In the genomic region with DNA sequence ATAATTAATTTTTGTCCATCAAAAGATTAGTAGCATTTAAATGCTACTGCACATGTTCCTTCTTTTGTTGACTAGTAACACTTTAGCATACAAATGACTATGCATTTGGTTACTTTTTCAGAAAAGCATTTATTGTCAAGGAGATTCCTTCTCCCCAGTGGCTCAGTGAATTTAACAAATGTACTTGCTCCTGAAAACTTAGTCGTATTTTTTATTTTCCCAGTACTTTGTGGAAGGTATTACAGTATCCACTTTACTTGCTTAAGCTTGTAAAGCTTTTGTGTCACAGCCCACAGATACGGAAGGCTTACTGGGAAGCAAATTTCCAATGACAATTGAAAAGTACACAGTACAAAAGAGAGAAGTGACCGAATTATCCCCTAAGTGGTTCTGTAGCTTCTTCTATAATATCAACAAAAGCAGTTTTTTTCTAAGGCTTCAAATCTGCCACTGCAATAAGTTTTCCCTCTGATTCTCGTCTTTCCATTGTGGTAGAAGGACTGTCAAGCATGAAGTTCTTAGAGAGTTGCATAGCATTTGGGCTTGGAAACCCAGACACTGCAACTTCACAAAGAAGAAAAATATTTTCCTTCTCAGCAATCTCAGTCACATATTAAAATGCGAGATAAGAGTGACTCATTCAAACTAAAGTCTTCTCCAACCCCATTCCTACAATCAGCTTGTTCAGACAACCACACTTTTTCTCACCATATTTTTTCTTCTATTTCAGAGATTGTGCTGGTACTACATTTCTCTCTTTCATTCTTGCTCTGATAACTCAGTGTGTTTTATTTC, we compare ENCODE assay signal across 20 cellular contexts.
"Had no signal": no experiment of that assay in that cellular context is flagged by ENCODE, and none has a peak within 500 bp of the region (broad histone marks: within the 10 kb centered on the region; RNA-seq: fewer than 3 reads in every experiment).

No MANE protein-coding gene starts in this region.

- H3K27ac ChIP-seq: dorsolateral prefrontal cortex, lower lobe of right lung, tibial artery had no signal

- FAIRE-seq: colon, keratinocyte had no signal

- ATAC-seq: activated CD4-positive, CD25-positive, alpha-beta regulatory T cell treated with anti-CD3 and anti-CD28 coated beads, Interleukin-2, amount 50 U/mL, for 24 hours; activated CD8-positive, alpha-beta T cell treated with anti-CD3 and anti-CD28 coated beads, Interleukin-2, amount 10 ng/mL, durations not matched to agents 7 days and 5 days; lower lobe of right lung; natural killer cell had no signal

- DNase-seq: activated CD4-positive, alpha-beta T cell treated with anti-CD3 and anti-CD28 coated beads, Interleukin-2, amount 10 ng/mL, durations not matched to agents 7 days and 5 days; activated CD8-positive, alpha-beta T cell treated with anti-CD3 and anti-CD28 coated beads, Interleukin-2, amount 10 ng/mL, durations not matched to agents 7 days and 5 days; activated effector memory CD4-positive, alpha-beta T cell treated with anti-CD3 and anti-CD28 coated beads, Interleukin-2, amount 50 U/mL, for 16 hours; activated naive CD4-positive, alpha-beta T cell treated with anti-CD3 and anti-CD28 coated beads, Interleukin-2, amount 50 U/mL, for 16 hours; activated T-cell treated with anti-CD3 and anti-CD28 coated beads, Interleukin-2, amount 50 U/mL, for 48 hours; dorsolateral prefrontal cortex; foreskin melanocyte; glutamatergic neuron; hypothalamus; lower lobe of right lung; natural killer cell; nucleus accumbens; posterior cingulate gyrus; stimulated activated CD4-positive, alpha-beta T cell treated with anti-CD3 and anti-CD28 coated beads, Interleukin-2, amount 100 ng/mL, for 24 hours; stimulated activated naive CD4-positive, alpha-beta T cell treated with Interleukin-2 at 50 U/mL for 16 hours; substantia nigra; tibial artery had no signal

- H3K4me1 Mint-ChIP-seq: activated CD4-positive, alpha-beta T cell treated with anti-CD3 and anti-CD28 coated beads, Interleukin-2, amount 10 ng/mL, durations not matched to agents 7 days and 5 days; natural killer cell had no signal

- H3K27me3 ChIP-seq: dorsolateral prefrontal cortex, tibial artery had no signal

- H3K4me1 ChIP-seq: lower lobe of right lung, tibial artery had no signal

- H3K27me3 Mint-ChIP-seq: activated CD4-positive, alpha-beta T cell treated with anti-CD3 and anti-CD28 coated beads, Interleukin-2, amount 10 ng/mL, durations not matched to agents 7 days and 5 days had no signal

- H3K9me3 ChIP-seq: tibial artery had no signal

- H3K36me3 ChIP-seq: lower lobe of right lung, tibial artery had no signal

- H3K4me3 ChIP-seq: dorsolateral prefrontal cortex, lower lobe of right lung, tibial artery had no signal

- H3K27ac Mint-ChIP-seq: activated CD4-positive, alpha-beta T cell treated with anti-CD3 and anti-CD28 coated beads, Interleukin-2, amount 10 ng/mL, durations not matched to agents 7 days and 5 days; activated CD8-positive, alpha-beta T cell treated with anti-CD3 and anti-CD28 coated beads, Interleukin-2, amount 10 ng/mL, durations not matched to agents 7 days and 5 days; natural killer cell had no signal

- H3K4me3 Mint-ChIP-seq: activated CD4-positive, alpha-beta T cell treated with anti-CD3 and anti-CD28 coated beads, Interleukin-2, amount 10 ng/mL, durations not matched to agents 7 days and 5 days; activated CD8-positive, alpha-beta T cell treated with anti-CD3 and anti-CD28 coated beads, Interleukin-2, amount 10 ng/mL, durations not matched to agents 7 days and 5 days; natural killer cell had no signal
